1 cellular context compared by ENCODE assay signal in genomic region chr11:72102631-72102945, GRCh38.
TF ChIP-seq lines count a peak whose summit lies in the region.

No MANE protein-coding gene starts in this region.

TF ChIP-seq in SK-N-SH, 30 proteins besides CTCF, POLR2A, EP300 and RAD21 (continued from another document):
- TF ChIP-seq USF1 (IDR thresholded peaks at IDR 0.05; ENCODE audit: borderline replicate concordance, low read depth): no peak
- no peak for TF ChIP-seq GATA2 (CRISPR knock-in tag; IDR thresholded peaks at IDR 0.05)
- no peak for TF ChIP-seq YY1 (IDR thresholded peaks at IDR 0.05; ENCODE audit: low read depth)
- no peak for TF ChIP-seq TEAD4 (IDR thresholded peaks at IDR 0.05; ENCODE audit: borderline replicate concordance, insufficient read depth)
- TF ChIP-seq, protein P1, sequence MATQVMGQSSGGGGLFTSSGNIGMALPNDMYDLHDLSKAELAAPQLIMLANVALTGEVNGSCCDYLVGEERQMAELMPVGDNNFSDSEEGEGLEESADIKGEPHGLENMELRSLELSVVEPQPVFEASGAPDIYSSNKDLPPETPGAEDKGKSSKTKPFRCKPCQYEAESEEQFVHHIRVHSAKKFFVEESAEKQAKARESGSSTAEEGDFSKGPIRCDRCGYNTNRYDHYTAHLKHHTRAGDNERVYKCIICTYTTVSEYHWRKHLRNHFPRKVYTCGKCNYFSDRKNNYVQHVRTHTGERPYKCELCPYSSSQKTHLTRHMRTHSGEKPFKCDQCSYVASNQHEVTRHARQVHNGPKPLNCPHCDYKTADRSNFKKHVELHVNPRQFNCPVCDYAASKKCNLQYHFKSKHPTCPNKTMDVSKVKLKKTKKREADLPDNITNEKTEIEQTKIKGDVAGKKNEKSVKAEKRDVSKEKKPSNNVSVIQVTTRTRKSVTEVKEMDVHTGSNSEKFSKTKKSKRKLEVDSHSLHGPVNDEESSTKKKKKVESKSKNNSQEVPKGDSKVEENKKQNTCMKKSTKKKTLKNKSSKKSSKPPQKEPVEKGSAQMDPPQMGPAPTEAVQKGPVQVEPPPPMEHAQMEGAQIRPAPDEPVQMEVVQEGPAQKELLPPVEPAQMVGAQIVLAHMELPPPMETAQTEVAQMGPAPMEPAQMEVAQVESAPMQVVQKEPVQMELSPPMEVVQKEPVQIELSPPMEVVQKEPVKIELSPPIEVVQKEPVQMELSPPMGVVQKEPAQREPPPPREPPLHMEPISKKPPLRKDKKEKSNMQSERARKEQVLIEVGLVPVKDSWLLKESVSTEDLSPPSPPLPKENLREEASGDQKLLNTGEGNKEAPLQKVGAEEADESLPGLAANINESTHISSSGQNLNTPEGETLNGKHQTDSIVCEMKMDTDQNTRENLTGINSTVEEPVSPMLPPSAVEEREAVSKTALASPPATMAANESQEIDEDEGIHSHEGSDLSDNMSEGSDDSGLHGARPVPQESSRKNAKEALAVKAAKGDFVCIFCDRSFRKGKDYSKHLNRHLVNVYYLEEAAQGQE (IDR thresholded peaks at IDR 0.05; ENCODE audit: low read depth, low read length): no peak
- no peak for TF ChIP-seq ELF1 (IDR thresholded peaks at IDR 0.05)
